1 cellular context compared by ENCODE assay signal in the genomic region with DNA sequence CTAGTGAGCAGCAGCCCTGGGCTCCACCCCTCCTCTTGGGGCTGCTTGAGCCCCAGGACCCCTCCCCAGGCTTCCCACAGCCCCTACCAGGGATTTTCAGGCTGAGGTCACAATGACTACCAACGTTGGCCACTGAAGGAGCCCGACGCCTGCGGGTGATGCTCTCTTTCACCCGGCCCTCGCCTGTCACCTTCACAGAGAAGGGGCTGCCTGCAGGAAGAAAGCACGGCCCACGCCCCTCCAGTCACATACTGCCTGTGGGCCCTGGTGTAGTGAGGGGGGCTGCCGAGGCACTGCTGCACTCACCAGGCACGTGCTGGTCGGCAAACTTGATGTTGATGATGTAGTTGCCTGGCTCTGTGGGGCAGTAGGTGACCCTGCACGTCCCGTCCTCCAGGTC.
TF ChIP-seq lines count a peak whose summit lies in the region.

No MANE protein-coding gene starts in this region.

TF ChIP-seq in HepG2, 621 proteins besides CTCF, POLR2A, EP300 and RAD21:
- TF ChIP-seq, protein P1, sequence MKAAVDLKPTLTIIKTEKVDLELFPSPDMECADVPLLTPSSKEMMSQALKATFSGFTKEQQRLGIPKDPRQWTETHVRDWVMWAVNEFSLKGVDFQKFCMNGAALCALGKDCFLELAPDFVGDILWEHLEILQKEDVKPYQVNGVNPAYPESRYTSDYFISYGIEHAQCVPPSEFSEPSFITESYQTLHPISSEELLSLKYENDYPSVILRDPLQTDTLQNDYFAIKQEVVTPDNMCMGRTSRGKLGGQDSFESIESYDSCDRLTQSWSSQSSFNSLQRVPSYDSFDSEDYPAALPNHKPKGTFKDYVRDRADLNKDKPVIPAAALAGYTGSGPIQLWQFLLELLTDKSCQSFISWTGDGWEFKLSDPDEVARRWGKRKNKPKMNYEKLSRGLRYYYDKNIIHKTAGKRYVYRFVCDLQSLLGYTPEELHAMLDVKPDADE (CRISPR knock-in tag; IDR thresholded peaks at IDR 0.05), result no peak
- TF ChIP-seq TBP (CRISPR knock-in tag; IDR thresholded peaks at IDR 0.05) (no peak), ZFX (CRISPR knock-in tag; IDR thresholded peaks at IDR 0.05; ENCODE audit: low read depth) (no peak), ZNF354B (CRISPR knock-in tag; IDR thresholded peaks at IDR 0.05) (no peak), HMG20A (CRISPR knock-in tag; IDR thresholded peaks at IDR 0.05; ENCODE audit: borderline replicate concordance) (no peak), ZNF260 (CRISPR knock-in tag; IDR thresholded peaks at IDR 0.05; ENCODE audit: borderline replicate concordance, low read depth) (no peak), ZNF460 (CRISPR knock-in tag; IDR thresholded peaks at IDR 0.05; ENCODE audit: borderline replicate concordance) (no peak), ZNF431 (CRISPR knock-in tag; IDR thresholded peaks at IDR 0.05; ENCODE audit: borderline replicate concordance, low read depth) (no peak), RFXANK (CRISPR knock-in tag; IDR thresholded peaks at IDR 0.05) (no peak), HMG20B (CRISPR knock-in tag; conservative IDR thresholded peaks at IDR 0.05) (no peak)
- TF ChIP-seq, protein P2, sequence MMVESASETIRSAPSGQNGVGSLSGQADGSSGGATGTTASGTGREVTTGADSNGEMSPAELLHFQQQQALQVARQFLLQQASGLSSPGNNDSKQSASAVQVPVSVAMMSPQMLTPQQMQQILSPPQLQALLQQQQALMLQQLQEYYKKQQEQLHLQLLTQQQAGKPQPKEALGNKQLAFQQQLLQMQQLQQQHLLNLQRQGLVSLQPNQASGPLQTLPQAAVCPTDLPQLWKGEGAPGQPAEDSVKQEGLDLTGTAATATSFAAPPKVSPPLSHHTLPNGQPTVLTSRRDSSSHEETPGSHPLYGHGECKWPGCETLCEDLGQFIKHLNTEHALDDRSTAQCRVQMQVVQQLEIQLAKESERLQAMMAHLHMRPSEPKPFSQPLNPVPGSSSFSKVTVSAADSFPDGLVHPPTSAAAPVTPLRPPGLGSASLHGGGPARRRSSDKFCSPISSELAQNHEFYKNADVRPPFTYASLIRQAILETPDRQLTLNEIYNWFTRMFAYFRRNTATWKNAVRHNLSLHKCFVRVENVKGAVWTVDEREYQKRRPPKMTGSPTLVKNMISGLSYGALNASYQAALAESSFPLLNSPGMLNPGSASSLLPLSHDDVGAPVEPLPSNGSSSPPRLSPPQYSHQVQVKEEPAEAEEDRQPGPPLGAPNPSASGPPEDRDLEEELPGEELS (CRISPR knock-in tag; IDR thresholded peaks at IDR 0.05), result no peak
- TF ChIP-seq, protein P3, sequence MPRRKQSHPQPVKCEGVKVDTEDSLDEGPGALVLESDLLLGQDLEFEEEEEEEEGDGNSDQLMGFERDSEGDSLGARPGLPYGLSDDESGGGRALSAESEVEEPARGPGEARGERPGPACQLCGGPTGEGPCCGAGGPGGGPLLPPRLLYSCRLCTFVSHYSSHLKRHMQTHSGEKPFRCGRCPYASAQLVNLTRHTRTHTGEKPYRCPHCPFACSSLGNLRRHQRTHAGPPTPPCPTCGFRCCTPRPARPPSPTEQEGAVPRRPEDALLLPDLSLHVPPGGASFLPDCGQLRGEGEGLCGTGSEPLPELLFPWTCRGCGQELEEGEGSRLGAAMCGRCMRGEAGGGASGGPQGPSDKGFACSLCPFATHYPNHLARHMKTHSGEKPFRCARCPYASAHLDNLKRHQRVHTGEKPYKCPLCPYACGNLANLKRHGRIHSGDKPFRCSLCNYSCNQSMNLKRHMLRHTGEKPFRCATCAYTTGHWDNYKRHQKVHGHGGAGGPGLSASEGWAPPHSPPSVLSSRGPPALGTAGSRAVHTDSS (CRISPR knock-in tag; conservative IDR thresholded peaks at IDR 0.05), result no peak
